11 cellular contexts compared by ENCODE assay signal in the genomic region with DNA sequence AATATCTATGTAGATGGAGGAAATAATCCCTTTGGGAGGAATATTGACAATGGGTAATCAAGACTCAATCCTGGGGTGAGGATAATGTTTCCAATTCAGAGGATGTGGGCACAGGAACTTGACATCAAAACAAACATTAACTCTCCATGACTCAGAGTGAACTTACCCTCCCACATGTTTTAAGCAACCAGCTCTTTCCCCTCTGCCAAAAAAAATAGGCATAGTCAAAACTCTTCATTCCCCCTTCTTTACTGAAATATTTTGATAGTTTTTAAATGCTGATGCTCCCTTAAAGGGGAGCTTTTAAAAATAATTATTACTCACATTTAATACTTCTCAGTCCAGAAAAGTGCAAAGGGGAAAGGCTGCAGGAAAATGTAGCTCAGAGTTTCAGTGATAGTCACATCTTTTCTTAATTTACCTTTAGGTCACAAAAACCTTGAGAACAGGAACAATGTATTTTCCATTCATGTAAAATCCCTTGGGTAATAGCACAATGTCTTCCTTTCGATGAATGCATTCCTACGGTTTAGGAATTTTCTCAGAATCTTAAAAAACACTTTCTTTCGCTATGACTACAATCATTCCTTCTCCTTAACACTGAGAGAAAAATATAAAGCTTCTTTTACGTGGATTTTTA.
DNase-seq lines count a peak whose midpoint lies in the region; ATAC-seq, FAIRE-seq and TF ChIP-seq lines count a peak whose summit lies in the region.
"Had no signal": no experiment of that assay in that cellular context is flagged by ENCODE, and none has a peak within 500 bp of the region (broad histone marks: within the 10 kb centered on the region; RNA-seq: fewer than 3 reads in every experiment).

No MANE protein-coding gene starts in this region.

- no peak overlapping the region for H3K9ac ChIP-seq in kidney (ENCODE audit: low read length in 2 of 2)

- ATAC-seq in HG03469 (IDR thresholded peaks at IDR 0.05; ENCODE audit: unreplicated experiment) (peak; percentile 64), HG03159 (IDR thresholded peaks at IDR 0.05; ENCODE audit: unreplicated experiment) (no peak)
- ATAC-seq: activated T-cell treated with anti-CD3 and anti-CD28 coated beads, Interleukin-2, amount 50 U/mL, for 4 hours had no signal

- DNase-seq in SJSA1 (ENCODE audit: low read depth in 1 of 2, low spot score in 2 of 2) (peak in 1 of 2 experiments; percentile 76), fibroblast of the aortic adventitia (ENCODE audit: low read depth) (peak; percentile 73), type B pancreatic cell (ENCODE audit: extremely low spot score, unreplicated experiment) (no peak), BE2C (no peak), kidney (no peak)
- DNase-seq: activated T-cell treated with anti-CD3 and anti-CD28 coated beads, Interleukin-2, amount 50 U/mL, for 4 hours; NCI-H82; stimulated activated CD4-positive, alpha-beta T cell treated with anti-CD3 and anti-CD28 coated beads, Interleukin-2, amount 100 ng/mL, for 24 hours had no signal

- H3K27me3 Mint-ChIP-seq in type B pancreatic cell: peaks cover 13% of the 10 kb centered on the region

- H3K4me3 ChIP-seq in SJSA1 (no peak overlapping the region), fibroblast of the aortic adventitia (ENCODE audit: low read depth, low read length) (no peak overlapping the region), BE2C (ENCODE audit: low read depth, low read length) (no peak overlapping the region), kidney (ENCODE audit: low read length in 2 of 2) (no peak overlapping the region)

- H3K9me3 ChIP-seq in SJSA1 (replicated peaks): no peaks in the 10 kb centered on the region
- no peaks in the 10 kb centered on the region for H3K9me3 ChIP-seq in BE2C
- H3K9me3 ChIP-seq in kidney (ENCODE audit: control insufficient read depth in 1 of 2, low read length in 2 of 2): no peaks in the 10 kb centered on the region

- TF ChIP-seq CTCF in fibroblast of the aortic adventitia (IDR thresholded peaks at IDR 0.05; ENCODE audit: insufficient read depth, low read length) (no peak), type B pancreatic cell (conservative IDR thresholded peaks at IDR 0.05) (no peak), BE2C (IDR thresholded peaks at IDR 0.05; ENCODE audit: low read depth, low read length) (no peak), kidney (IDR thresholded peaks at IDR 0.05; ENCODE audit: borderline replicate concordance, extremely low read depth, insufficient read depth) (no peak)

- H3K27me3 ChIP-seq in SJSA1 (replicated peaks): no peaks in the 10 kb centered on the region
- no peaks in the 10 kb centered on the region for H3K27me3 ChIP-seq in BE2C

- no peaks in the 10 kb centered on the region for H3K36me3 Mint-ChIP-seq in type B pancreatic cell

- H3K4me1 ChIP-seq in SJSA1 (replicated peaks) (peaks cover 27% of the 10 kb centered on the region), BE2C (no peaks in the 10 kb centered on the region; the same call in 1 of the 2 replicates), kidney (ENCODE audit: control insufficient read depth in 1 of 2, insufficient read depth in 1 of 2, low read depth in 1 of 2, low read length in 2 of 2) (no peaks in the 10 kb centered on the region)

- no peaks in the 10 kb centered on the region for H3K36me3 ChIP-seq in SJSA1
- H3K36me3 ChIP-seq in BE2C: no peaks in the 10 kb centered on the region
- H3K36me3 ChIP-seq in kidney (ENCODE audit: control insufficient read depth in 1 of 2, insufficient read depth in 2 of 2, low read length in 2 of 2): no peaks in the 10 kb centered on the region

- H3K27ac ChIP-seq in SJSA1 (peak overlapping the region; percentile 65), kidney (ENCODE audit: low read depth in 2 of 2, low read length in 2 of 2) (no peak overlapping the region)

- peak overlapping the region; percentile 29 for H3K4me3 Mint-ChIP-seq in type B pancreatic cell
- H3K4me3 Mint-ChIP-seq: activated T-cell treated with anti-CD3 and anti-CD28 coated beads, Interleukin-2, amount 50 U/mL, for 4 hours had no signal

- intact Hi-C loops in kidney (cut with DNase I): no loop called here

- FAIRE-seq in kidney (lab: Jason Lieb, UNC): no peak
- FAIRE-seq: TTC549 had no signal

- H3K27ac Mint-ChIP-seq in type B pancreatic cell: no peak overlapping the region

- H3K9me3 Mint-ChIP-seq in type B pancreatic cell: no peaks in the 10 kb centered on the region

- peaks cover 34% of the 10 kb centered on the region for H3K4me1 Mint-ChIP-seq in type B pancreatic cell (ENCODE audit: unreplicated experiment)
